In the genomic region with DNA sequence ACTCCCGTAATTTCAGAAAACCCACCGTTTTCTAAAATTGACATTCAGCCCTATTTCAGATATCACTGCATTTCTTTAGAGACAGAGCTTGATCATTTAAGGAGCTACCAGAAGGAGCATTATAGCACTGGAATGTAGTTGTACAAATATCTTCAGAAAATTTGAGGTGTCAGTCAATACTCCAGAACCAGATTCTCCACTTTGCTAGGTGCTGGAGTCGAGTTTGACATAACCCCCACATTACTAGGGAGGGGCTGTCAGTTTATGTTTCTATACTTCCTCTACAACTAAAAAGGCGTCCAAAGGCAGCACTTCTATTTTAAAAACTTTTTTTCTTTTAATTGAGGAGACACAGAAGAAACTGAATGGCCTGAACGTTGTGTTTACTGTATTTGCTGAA, we compare ENCODE assay signal across 8 cellular contexts. TPM values are rescaled to one million over a fixed set of nuclear protein-coding genes. Genes with fewer than 3 reads are reported as not detected.
DNase-seq lines count a peak whose midpoint lies in the region; ATAC-seq and TF ChIP-seq lines count a peak whose summit lies in the region.

No MANE protein-coding gene starts in this region.

- H3K36me3 ChIP-seq in colonic mucosa (no peaks in the 10 kb centered on the region), testis (ENCODE audit: low read depth, missing control alignments) (no peaks in the 10 kb centered on the region)

- H3K4me3 Mint-ChIP-seq in natural killer cell treated with Interleukin-12 subunit alpha and Interleukin-12 subunit beta and Interleukin-15 and Interleukin-18, amount 100 ng/mL, for 72 hours, result peak overlapping the region; percentile 86

- DNase-seq in AG09309 (ENCODE audit: low read depth) (no peak), colonic mucosa (no peak), testis (no peak), GM13977 (ENCODE audit: low spot score) (no peak), germinal center (ENCODE audit: low spot score) (no peak)
- DNase-seq in Jurkat, Clone E6-1 (ENCODE audit: low read depth, low spot score), result no peak
- DNase-seq in natural killer cell treated with Interleukin-12 subunit alpha and Interleukin-12 subunit beta and Interleukin-15 and Interleukin-18, amount 100 ng/mL, for 72 hours (ENCODE audit: low spot score), result no peak

- intact Hi-C loops in colonic mucosa (cut with DNase I), result no loop called here
- intact Hi-C loops in testis (cut with DNase I; ENCODE audit: low total_unique reads), result no loop called here

- H3K27me3 Mint-ChIP-seq in natural killer cell treated with Interleukin-12 subunit alpha and Interleukin-12 subunit beta and Interleukin-15 and Interleukin-18, amount 100 ng/mL, for 72 hours, result no peaks in the 10 kb centered on the region

- no peak for TF ChIP-seq POLR2A in testis (IDR thresholded peaks at IDR 0.05)

- H3K27me3 ChIP-seq in colonic mucosa (no peaks in the 10 kb centered on the region), testis (no peaks in the 10 kb centered on the region)

- peak overlapping the region; percentile 74; the same call in 1 of the 2 replicates for H3K4me3 ChIP-seq in AG09309 (ENCODE audit: control insufficient read depth, low read depth, low read length)
- H3K4me3 ChIP-seq in Jurkat, Clone E6-1 (ENCODE audit: low read length), result peak overlapping the region; percentile 79
- no peak overlapping the region for H3K4me3 ChIP-seq in colonic mucosa
- peak overlapping the region in 1 of 2 donors; percentile 92 for H3K4me3 ChIP-seq in testis

- peak overlapping the region; percentile 68 to 90 for H3K9ac ChIP-seq in colonic mucosa (ENCODE audit: low read depth in 2 of 2, low read length in 2 of 2)

- ATAC-seq in natural killer cell treated with Interleukin-12 subunit alpha and Interleukin-12 subunit beta and Interleukin-15 and Interleukin-18, amount 100 ng/mL, for 72 hours, result no peak
- ATAC-seq in GM18873 (IDR thresholded peaks at IDR 0.05; ENCODE audit: low FRiP score, unreplicated experiment), result no peak

- H3K27ac ChIP-seq in colonic mucosa (peak overlapping the region; percentile 71), testis (peak overlapping the region in 1 of 2 donors; percentile 94)

- H3K4me1 ChIP-seq in colonic mucosa (peaks cover 17% of the 10 kb centered on the region), testis (peaks cover 26% of the 10 kb centered on the region)

- H3K27ac Mint-ChIP-seq in natural killer cell treated with Interleukin-12 subunit alpha and Interleukin-12 subunit beta and Interleukin-15 and Interleukin-18, amount 100 ng/mL, for 72 hours, result peak overlapping the region in 1 of 2 donors; percentile 41

- no peaks in the 10 kb centered on the region for H3K36me3 Mint-ChIP-seq in natural killer cell treated with Interleukin-12 subunit alpha and Interleukin-12 subunit beta and Interleukin-15 and Interleukin-18, amount 100 ng/mL, for 72 hours

- peaks cover 22 to 27% of the 10 kb centered on the region in 2 donors for H3K4me1 Mint-ChIP-seq in natural killer cell treated with Interleukin-12 subunit alpha and Interleukin-12 subunit beta and Interleukin-15 and Interleukin-18, amount 100 ng/mL, for 72 hours (ENCODE audit: low read depth in 2 of 2)

- H3K9me3 ChIP-seq in colonic mucosa (no peaks in the 10 kb centered on the region), testis (no peaks in the 10 kb centered on the region)

- in situ Hi-C loops in GM13977 (cut with MboI; ENCODE audit: low pct_unique_long_range_greater_than_20kb, low sequenced_read_pairs, unreplicated experiment), result no loop called here

- no peak for TF ChIP-seq CTCF in AG09309 (IDR thresholded peaks at IDR 0.05; ENCODE audit: control insufficient read depth, insufficient read depth, low read depth, low read length, missing control alignments)
- no peak for TF ChIP-seq CTCF in colonic mucosa (IDR thresholded peaks at IDR 0.05)
- TF ChIP-seq CTCF in testis (IDR thresholded peaks at IDR 0.05), result no peak
- no peak for TF ChIP-seq CTCF in GM13977 (IDR thresholded peaks at IDR 0.05; ENCODE audit: extremely low read depth, insufficient read depth, missing control alignments)

- no peaks in the 10 kb centered on the region for H3K9me3 Mint-ChIP-seq in natural killer cell treated with Interleukin-12 subunit alpha and Interleukin-12 subunit beta and Interleukin-15 and Interleukin-18, amount 100 ng/mL, for 72 hours

- 42 to 43% methylated on average over 5 of the region's 5 CpGs for whole genome bisulfite sequencing in testis, 2 donors

RNA-seq across cellular contexts. Expression of gene KIAA0513, which starts 0.9 kb away (rescaled TPM):
- polyA plus RNA-seq in Jurkat, Clone E6-1 (2012; ENCODE audit: insufficient read depth, insufficient read length), result 5.4 TPM
- 10 to 100 TPM; 17.7 to 22.8 TPM for total RNA-seq in colonic mucosa
- 1 to 10 TPM; 3.3 to 3.6 TPM for total RNA-seq in natural killer cell treated with Interleukin-12 subunit alpha and Interleukin-12 subunit beta and Interleukin-15 and Interleukin-18, amount 100 ng/mL, for 72 hours
- total RNA-seq in testis, result 10 to 100 TPM; 18.4 to 18.7 TPM
- polyA plus RNA-seq in testis (ENCODE audit: insufficient read depth, low read depth, low replicate concordance), result 9.8 TPM

RNA-seq across cellular contexts. Expression of gene ZDHHC7, which starts 15.4 kb away (rescaled TPM):
- polyA plus RNA-seq in Jurkat, Clone E6-1 (2012; ENCODE audit: insufficient read depth, insufficient read length), result 19.7 TPM
- total RNA-seq in colonic mucosa, result 10 to 100 TPM; 55.1 to 67.8 TPM
- total RNA-seq in natural killer cell treated with Interleukin-12 subunit alpha and Interleukin-12 subunit beta and Interleukin-15 and Interleukin-18, amount 100 ng/mL, for 72 hours, result 10 to 100 TPM; 28.5 to 43.9 TPM
- 10 to 100 TPM; 35.0 to 42.7 TPM for total RNA-seq in testis
- polyA plus RNA-seq in testis (ENCODE audit: insufficient read depth, low read depth, low replicate concordance), result 29.4 TPM

Comparison
In these comparisons a context has a peak if more than half of its experiments do, and no peak if none do; other contexts are left out.
1. RNA of gene KIAA0513, which starts 0.9 kb away (total RNA-seq): 17.7 to 22.8 TPM in colonic mucosa and 18.4 to 18.7 TPM in testis; 3.3 to 3.6 TPM in natural killer cell treated with Interleukin-12 subunit alpha and Interleukin-12 subunit beta and Interleukin-15 and Interleukin-18, amount 100 ng/mL, for 72 hours; every median in the first group is over 4 times any median in the second.